7 cellular contexts compared by ENCODE assay signal in the genomic region with DNA sequence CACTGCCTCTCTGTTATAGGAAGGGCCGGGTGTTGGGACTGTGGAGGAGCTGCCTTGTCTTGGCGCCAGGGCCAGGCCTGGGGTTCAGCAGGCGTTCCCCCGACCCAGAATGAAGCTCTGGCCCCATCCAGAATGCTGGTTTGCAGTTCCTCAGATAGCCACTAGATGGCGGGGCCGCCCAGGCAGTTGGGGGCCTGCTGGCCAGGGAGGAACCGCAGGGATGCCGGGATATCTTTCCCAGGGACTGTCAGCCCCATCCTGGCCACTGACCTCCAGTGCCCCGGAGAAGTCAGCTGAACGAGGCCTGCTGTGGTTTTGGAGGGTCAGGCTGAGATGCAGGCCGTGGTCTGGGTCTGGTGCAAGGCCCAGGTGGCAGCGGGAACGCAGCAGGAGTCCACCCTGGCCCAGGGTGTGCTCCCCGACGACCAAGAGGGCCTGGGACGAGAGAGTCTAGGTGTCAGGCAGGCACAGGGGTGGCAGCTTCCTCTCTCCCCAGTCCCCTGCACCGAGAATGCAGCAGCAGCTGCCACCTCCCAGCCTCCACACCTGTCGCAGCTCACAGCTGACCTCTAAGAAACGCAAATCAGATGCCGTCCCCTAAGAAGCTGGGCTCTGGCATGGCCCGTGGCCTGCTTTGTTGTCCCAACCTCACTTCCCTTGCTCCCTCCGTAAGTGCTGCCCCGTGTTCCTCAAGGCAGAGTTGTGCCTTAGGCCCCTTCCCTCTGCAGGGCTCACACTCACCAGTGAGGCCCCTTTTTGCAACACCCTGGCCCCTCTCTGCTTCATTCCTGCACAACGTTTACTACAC. TPM values are rescaled to one million over a fixed set of nuclear protein-coding genes. Genes with fewer than 3 reads are reported as not detected.
DNase-seq lines count a peak whose midpoint lies in the region; ATAC-seq and TF ChIP-seq lines count a peak whose summit lies in the region.

No MANE protein-coding gene starts in this region.

- TF ChIP-seq POLR2A in NB4 (IDR thresholded peaks at IDR 0.05; ENCODE audit: extremely low read depth, insufficient read length): no peak

- H3K4me3 ChIP-seq in NB4 (ENCODE audit: low read depth, low read length) (no peak overlapping the region), brain microvascular endothelial cell (ENCODE audit: low read depth, low read length) (no peak overlapping the region)

- no peak for ATAC-seq in HG03095 (IDR thresholded peaks at IDR 0.05; ENCODE audit: unreplicated experiment)

- no peaks in the 10 kb centered on the region for H3K9me3 Mint-ChIP-seq in immature natural killer cell

- H3K27me3 ChIP-seq in brain microvascular endothelial cell (replicated peaks): no peaks in the 10 kb centered on the region

- H3K27ac ChIP-seq in brain microvascular endothelial cell: no peak overlapping the region

- H3K4me1 Mint-ChIP-seq in immature natural killer cell: no peaks in the 10 kb centered on the region

- in situ Hi-C loops in brain microvascular endothelial cell (cut with HindIII; ENCODE audit: low pct_ligation_motif_present, low sequenced_read_pairs): no loop called here

- H3K27me3 Mint-ChIP-seq in immature natural killer cell (ENCODE audit: low read depth in 3 of 3): no peaks in the 10 kb centered on the region

- no peaks in the 10 kb centered on the region for H3K36me3 ChIP-seq in brain microvascular endothelial cell (replicated peaks)

- DNase-seq in NB4 (ENCODE audit: low read depth) (peak; percentile 58), UCSD-AML1 (lab: John Stamatoyannopoulos, UW; ENCODE audit: unreplicated experiment) (peak; percentile 59), brain microvascular endothelial cell (peak; percentile 49), immature natural killer cell (peak; percentile 52 to 59 (median 55))
- DNase-seq in stimulated activated CD4-positive, alpha-beta T cell treated with anti-CD3 and anti-CD28 coated beads, Interleukin-12 subunit alpha, Interleukin-12 subunit beta, amount 100 ng/mL, for 48 hours (ENCODE audit: low read depth in 2 of 3, low spot score in 1 of 3): peak; percentile 45 to 76 (median 60)

- no peak overlapping the region for H3K4me3 Mint-ChIP-seq in immature natural killer cell

- no peak overlapping the region for H3K27ac Mint-ChIP-seq in immature natural killer cell

- no peaks in the 10 kb centered on the region for H3K36me3 Mint-ChIP-seq in immature natural killer cell

- peak; percentile 3 for TF ChIP-seq CTCF in GM12801 (IDR thresholded peaks at IDR 0.05; ENCODE audit: extremely low read depth, insufficient read length)
- TF ChIP-seq CTCF in NB4 (IDR thresholded peaks at IDR 0.05; ENCODE audit: low read depth, low read length): peak; percentile 89
- peak; percentile 99 for TF ChIP-seq CTCF in brain microvascular endothelial cell (IDR thresholded peaks at IDR 0.05; ENCODE audit: low read depth, low read length, missing control alignments)

RNA-seq across cellular contexts. Expression of gene RMI2, which starts 51.2 kb away (rescaled TPM):
- 1 to 10 TPM; 1.6 to 5.5 (median 5.2) TPM for polyA plus RNA-seq in immature natural killer cell

Comparison
In these comparisons a context has a peak if more than half of its experiments do, and no peak if none do; other contexts are left out.
1. CTCF ChIP-seq: peak in every context shown above with its lines; median percentile 99 in brain microvascular endothelial cell; 89 in NB4; 3 in GM12801.